Comparison of ENCODE assay signal across 17 cellular contexts in the genomic region with DNA sequence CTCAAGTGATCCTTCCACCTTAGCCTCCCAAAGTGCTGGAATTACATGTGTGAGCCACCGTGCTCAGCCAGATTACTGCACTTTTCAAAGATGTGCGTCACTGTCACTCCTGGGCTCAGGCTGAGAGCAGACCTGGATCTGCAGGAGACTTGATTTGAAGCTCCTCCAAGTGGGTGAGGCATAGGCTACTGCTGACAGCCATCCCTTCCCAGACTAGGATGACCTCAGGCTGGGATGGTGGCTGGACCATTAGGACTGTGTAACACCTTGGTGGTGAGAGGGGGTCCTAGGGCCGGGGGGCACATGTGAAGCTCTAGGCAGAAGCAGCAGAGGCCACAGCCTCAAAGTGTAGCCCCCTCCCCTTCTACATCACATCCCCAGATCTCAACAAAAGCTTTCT. TPM values are rescaled to one million over a fixed set of nuclear protein-coding genes. Genes with fewer than 3 reads are reported as not detected.
"Had no signal": no experiment of that assay in that cellular context is flagged by ENCODE, and none has a peak within 500 bp of the region (broad histone marks: within the 10 kb centered on the region; RNA-seq: fewer than 3 reads in every experiment).

No MANE protein-coding gene starts in this region.

- H3K27ac Mint-ChIP-seq: naive thymus-derived CD8-positive, alpha-beta T cell had no signal

- DNase-seq: cerebellar nuclear complex; dermis blood vessel endothelial cell; erythroblast; foreskin melanocyte; heart right ventricle; hypothalamus; islet precursor cell; mammary epithelial cell; mucosa of descending colon; naive thymus-derived CD8-positive, alpha-beta T cell; right cardiac atrium; stimulated activated CD4-positive, alpha-beta T cell treated with anti-CD3 and anti-CD28 coated beads, Interleukin-2, amount 100 ng/mL, for 48 hours; stimulated activated naive CD4-positive, alpha-beta T cell treated with Interleukin-2 at 50 U/mL for 16 hours; trophoblast cell had no signal

- H3K4me3 Mint-ChIP-seq: naive thymus-derived CD8-positive, alpha-beta T cell; neural crest cell had no signal

- H3K36me3 ChIP-seq: heart right ventricle had no signal

- H3K4me3 ChIP-seq: heart right ventricle, mucosa of descending colon, smooth muscle cell had no signal

- H3K4me2 ChIP-seq: smooth muscle cell had no signal

- H3K4me1 ChIP-seq: heart right ventricle had no signal

- ATAC-seq: heart right ventricle; left lobe of liver; mucosa of descending colon; naive thymus-derived CD8-positive, alpha-beta T cell; right cardiac atrium had no signal

- H3K4me1 Mint-ChIP-seq: naive thymus-derived CD8-positive, alpha-beta T cell had no signal

- H3K9me3 Mint-ChIP-seq: neural crest cell had no signal

- H3K27ac ChIP-seq: heart right ventricle had no signal

- H3K36me3 Mint-ChIP-seq: naive thymus-derived CD8-positive, alpha-beta T cell had no signal

RNA-seq across cellular contexts. Expression of a gene that starts 8.2 kb away (rescaled TPM):
- total RNA-seq: naive thymus-derived CD8-positive, alpha-beta T cell had no signal
- polyA plus RNA-seq: naive thymus-derived CD8-positive, alpha-beta T cell had no signal
